In the genomic region with DNA sequence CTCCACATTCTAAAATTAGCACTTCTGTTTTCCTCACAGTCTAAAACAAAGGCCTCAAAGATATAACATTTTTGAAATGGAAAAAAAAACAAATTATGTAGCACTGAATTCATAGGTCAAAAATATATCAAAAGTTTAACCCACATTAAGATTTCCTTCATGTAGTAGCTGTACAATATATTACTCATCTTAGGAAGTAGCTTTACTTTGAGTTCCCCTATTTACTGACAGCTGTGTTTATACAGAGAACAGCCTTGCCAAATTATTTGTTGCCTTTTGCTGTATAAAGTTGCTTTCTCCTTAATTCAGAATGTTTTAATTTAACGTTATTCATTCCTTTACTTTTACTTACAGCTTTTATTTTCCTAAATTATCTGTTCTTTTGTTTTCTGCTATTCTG, we compare ENCODE assay signal across 20 cellular contexts.
"Had no signal": no experiment of that assay in that cellular context is flagged by ENCODE, and none has a peak within 500 bp of the region (broad histone marks: within the 10 kb centered on the region; RNA-seq: fewer than 3 reads in every experiment).

No MANE protein-coding gene starts in this region.

- H3K36me3 ChIP-seq: gastrocnemius medialis, heart right ventricle, left lung, pancreas, thyroid gland, vagina had no signal

- H3K36me3 Mint-ChIP-seq: activated naive CD8-positive, alpha-beta T cell treated with anti-CD3 and anti-CD28 coated beads, Interleukin-2, amount 10 ng/mL, durations not matched to agents 7 days and 5 days had no signal

- DNase-seq: activated CD4-positive, alpha-beta memory T cell treated with anti-CD3 and anti-CD28 coated beads, Interleukin-2, amount 10 ng/mL, durations not matched to agents 7 days and 5 days; activated gamma-delta T cell treated with Interleukin-2 at 50 U/mL for 16 hours; activated naive CD8-positive, alpha-beta T cell treated with anti-CD3 and anti-CD28 coated beads, Interleukin-2, amount 10 ng/mL, durations not matched to agents 7 days and 5 days; activated T-cell treated with anti-CD3 and anti-CD28 coated beads, Interleukin-2, amount 50 U/mL, for 72 hours; aorta; caudate nucleus; cortex of kidney; effector memory CD4-positive, alpha-beta T cell; gastrocnemius medialis; heart right ventricle; islet precursor cell; left lung; pancreas; stimulated activated CD4-positive, alpha-beta T cell treated with anti-CD3 and anti-CD28 coated beads, Interleukin-15, amount 100 ng/mL, for 24 hours; stimulated activated CD4-positive, alpha-beta T cell treated with anti-CD3 and anti-CD28 coated beads, Interleukin-4, amount 100 ng/mL, for 4 hours; T-helper 1 cell; thyroid gland had no signal

- H3K4me1 ChIP-seq: gastrocnemius medialis, left lung, pancreas, thyroid gland, vagina had no signal

- H3K4me1 Mint-ChIP-seq: activated CD4-positive, alpha-beta memory T cell treated with anti-CD3 and anti-CD28 coated beads, Interleukin-2, amount 10 ng/mL, durations not matched to agents 7 days and 5 days; activated naive CD8-positive, alpha-beta T cell treated with anti-CD3 and anti-CD28 coated beads, Interleukin-2, amount 10 ng/mL, durations not matched to agents 7 days and 5 days; neural crest cell had no signal

- H3K27ac ChIP-seq: gastrocnemius medialis, left lung, pancreas, thyroid gland, vagina, VCaP had no signal

- H3K4me3 ChIP-seq: gastrocnemius medialis, heart right ventricle, left lung, pancreas, thyroid gland, vagina had no signal

- FAIRE-seq: pancreas had no signal

- H3K9me3 Mint-ChIP-seq: activated CD4-positive, alpha-beta memory T cell treated with anti-CD3 and anti-CD28 coated beads, Interleukin-2, amount 10 ng/mL, durations not matched to agents 7 days and 5 days; activated naive CD8-positive, alpha-beta T cell treated with anti-CD3 and anti-CD28 coated beads, Interleukin-2, amount 10 ng/mL, durations not matched to agents 7 days and 5 days; neural crest cell had no signal

- H3K27me3 ChIP-seq: gastrocnemius medialis, heart right ventricle, left lung, pancreas, thyroid gland, vagina had no signal

- H3K9me3 ChIP-seq: gastrocnemius medialis, left lung, pancreas, thyroid gland, vagina had no signal

- H3K27ac Mint-ChIP-seq: activated CD4-positive, alpha-beta memory T cell treated with anti-CD3 and anti-CD28 coated beads, Interleukin-2, amount 10 ng/mL, durations not matched to agents 7 days and 5 days; activated naive CD8-positive, alpha-beta T cell treated with anti-CD3 and anti-CD28 coated beads, Interleukin-2, amount 10 ng/mL, durations not matched to agents 7 days and 5 days; activated T-cell treated with anti-CD3 and anti-CD28 coated beads, Interleukin-2, amount 50 U/mL, for 72 hours had no signal

- H3K27me3 Mint-ChIP-seq: activated CD4-positive, alpha-beta memory T cell treated with anti-CD3 and anti-CD28 coated beads, Interleukin-2, amount 10 ng/mL, durations not matched to agents 7 days and 5 days; activated naive CD8-positive, alpha-beta T cell treated with anti-CD3 and anti-CD28 coated beads, Interleukin-2, amount 10 ng/mL, durations not matched to agents 7 days and 5 days had no signal

- H3K4me3 Mint-ChIP-seq: activated CD4-positive, alpha-beta memory T cell treated with anti-CD3 and anti-CD28 coated beads, Interleukin-2, amount 10 ng/mL, durations not matched to agents 7 days and 5 days; activated naive CD8-positive, alpha-beta T cell treated with anti-CD3 and anti-CD28 coated beads, Interleukin-2, amount 10 ng/mL, durations not matched to agents 7 days and 5 days; activated T-cell treated with anti-CD3 and anti-CD28 coated beads, Interleukin-2, amount 50 U/mL, for 72 hours; neural crest cell had no signal
